8 cellular contexts compared by ENCODE assay signal in the genomic region with DNA sequence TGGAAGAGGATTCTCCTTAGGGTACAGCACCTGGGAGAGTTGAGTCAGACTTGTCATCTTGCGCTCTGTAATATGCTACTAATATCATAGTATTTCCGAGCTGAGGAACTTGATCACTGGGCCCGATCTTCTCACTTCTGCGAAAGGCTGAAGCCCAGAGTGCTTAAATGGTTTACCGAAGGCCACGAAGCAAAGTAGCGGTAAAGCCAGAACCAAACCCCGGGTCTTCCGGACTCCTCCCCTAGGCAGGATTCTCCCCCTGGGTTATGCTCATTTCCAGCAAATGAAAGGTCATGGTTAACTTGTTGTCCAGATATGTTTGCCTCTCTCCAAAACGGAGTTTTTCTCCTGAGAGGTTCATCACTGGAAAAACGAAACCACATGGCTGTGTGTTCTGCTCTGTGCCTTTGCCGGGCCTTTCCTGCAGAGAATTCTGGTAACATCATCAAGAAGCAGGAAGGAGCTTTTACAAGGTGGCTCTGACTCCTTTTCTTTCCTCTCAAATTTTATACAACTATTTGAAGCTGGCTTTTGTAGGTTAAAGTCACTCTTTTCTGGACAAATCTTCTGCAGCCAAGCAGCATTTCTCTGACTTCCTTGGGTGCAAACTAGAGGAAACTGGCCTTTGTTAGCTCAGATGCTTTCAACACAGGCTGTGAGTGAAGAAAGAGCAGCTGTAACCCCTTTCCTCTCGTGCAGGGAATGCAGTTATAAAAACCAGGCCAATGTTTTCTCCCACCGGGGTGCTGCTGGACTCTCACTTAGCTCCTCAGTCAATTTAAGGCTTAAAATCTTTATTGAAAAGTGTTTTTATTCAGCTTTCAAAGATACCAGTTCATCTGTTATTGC. TPM values are rescaled to one million over a fixed set of nuclear protein-coding genes. Genes with fewer than 3 reads are reported as not detected.
DNase-seq lines count a peak whose midpoint lies in the region; ATAC-seq and TF ChIP-seq lines count a peak whose summit lies in the region.

No MANE protein-coding gene starts in this region.

- peaks cover 98% of the 10 kb centered on the region for H3K4me1 ChIP-seq in BLaER1
- no peaks in the 10 kb centered on the region for H3K4me1 ChIP-seq in endodermal cell (ENCODE audit: control insufficient read depth, insufficient read depth, low read length)
- peaks cover 16% of the 10 kb centered on the region for H3K4me1 ChIP-seq in neuron (ENCODE audit: insufficient read depth, low read length)

- peak overlapping the region; percentile 51 for H3K4me3 ChIP-seq in BLaER1
- no peak overlapping the region for H3K4me3 ChIP-seq in endodermal cell (ENCODE audit: low read length)
- no peak overlapping the region for H3K4me3 ChIP-seq in neuron (ENCODE audit: low read length)

- H4K20me1 ChIP-seq in BLaER1 = peaks cover 38% of the 10 kb centered on the region

- peaks cover 5% of the 10 kb centered on the region for H3K4me1 Mint-ChIP-seq in endodermal cell

- peak overlapping the region; percentile 96 for H3K27ac ChIP-seq in BLaER1
- H3K27ac ChIP-seq in endodermal cell (ENCODE audit: low read depth, low read length) = peak overlapping the region; percentile 73

- no peak for TF ChIP-seq CTCF in endodermal cell (conservative IDR thresholded peaks at IDR 0.05)

- H3K27me3 ChIP-seq in BLaER1 (no peaks in the 10 kb centered on the region), endodermal cell (ENCODE audit: control insufficient read depth, insufficient read depth, low read length, poor library complexity, severe bottlenecking) (no peaks in the 10 kb centered on the region), neuron (ENCODE audit: insufficient read depth, low read length) (no peaks in the 10 kb centered on the region)

- 87 to 90% methylated on average over 12 to 14 of the region's 14 CpGs for WGBS in endodermal cell (ENCODE audit: insufficient coverage in 1 of 2, insufficient read length in 1 of 2), 2 experiments

- H3K27ac Mint-ChIP-seq in endodermal cell = no peak overlapping the region

- peak; percentile 38 for DNase-seq in NOMO-1 treated with dmso at 0.1 percent for 144 hours (lab: John Stamatoyannopoulos, UW; ENCODE audit: unreplicated experiment)
- DNase-seq in endodermal cell = no peak
- no peak for DNase-seq in GOT3 (lab: John Stamatoyannopoulos, UW)
- DNase-seq in activated effector memory CD4-positive, alpha-beta T cell treated with anti-CD3 and anti-CD28 coated beads, Interleukin-2, amount 50 U/mL, for 16 hours = no peak
- no peak for DNase-seq in NCI-H1436 (lab: John Stamatoyannopoulos, UW)

- peak overlapping the region; percentile 49 for H2AFZ ChIP-seq in neuron (ENCODE audit: low read depth, low read length)

- no peaks in the 10 kb centered on the region for H3K9me3 Mint-ChIP-seq in endodermal cell

- no peaks in the 10 kb centered on the region for H3K27me3 Mint-ChIP-seq in endodermal cell (ENCODE audit: insufficient read depth)

- H3K4me3 Mint-ChIP-seq in endodermal cell = no peak overlapping the region

- peaks cover 48% of the 10 kb centered on the region for H3K36me3 ChIP-seq in BLaER1
- H3K36me3 ChIP-seq in endodermal cell (ENCODE audit: control insufficient read depth, insufficient read depth, low read length) = no peaks in the 10 kb centered on the region
- no peaks in the 10 kb centered on the region for H3K36me3 ChIP-seq in neuron (ENCODE audit: insufficient read depth, low read length)

- no peak for ATAC-seq in GM19023 (IDR thresholded peaks at IDR 0.05; ENCODE audit: unreplicated experiment)

- peak overlapping the region; percentile 79 for H3K9ac ChIP-seq in BLaER1
- no peak overlapping the region for H3K9ac ChIP-seq in endodermal cell (ENCODE audit: extremely low read depth, low read length, poor library complexity, severe bottlenecking)

- H3K4me2 ChIP-seq in BLaER1 = peak overlapping the region; percentile 87

- H3K9me3 ChIP-seq in BLaER1 (no peaks in the 10 kb centered on the region), endodermal cell (ENCODE audit: control insufficient read depth, low read length) (no peaks in the 10 kb centered on the region), neuron (ENCODE audit: low read length) (no peaks in the 10 kb centered on the region)

- no peaks in the 10 kb centered on the region for H3K36me3 Mint-ChIP-seq in endodermal cell (ENCODE audit: low read depth)

RNA-seq across cellular contexts. Expression of a gene that starts 35.5 kb away (rescaled TPM):
- 1 to 10 TPM; 6.0 to 9.0 TPM for total RNA-seq in endodermal cell
- 3.4 TPM for polyA plus RNA-seq in endodermal cell (2013, experiment 1 of 2)
- 3.7 TPM for polyA plus RNA-seq in endodermal cell (2013, experiment 2 of 2)
